In the genomic region with DNA sequence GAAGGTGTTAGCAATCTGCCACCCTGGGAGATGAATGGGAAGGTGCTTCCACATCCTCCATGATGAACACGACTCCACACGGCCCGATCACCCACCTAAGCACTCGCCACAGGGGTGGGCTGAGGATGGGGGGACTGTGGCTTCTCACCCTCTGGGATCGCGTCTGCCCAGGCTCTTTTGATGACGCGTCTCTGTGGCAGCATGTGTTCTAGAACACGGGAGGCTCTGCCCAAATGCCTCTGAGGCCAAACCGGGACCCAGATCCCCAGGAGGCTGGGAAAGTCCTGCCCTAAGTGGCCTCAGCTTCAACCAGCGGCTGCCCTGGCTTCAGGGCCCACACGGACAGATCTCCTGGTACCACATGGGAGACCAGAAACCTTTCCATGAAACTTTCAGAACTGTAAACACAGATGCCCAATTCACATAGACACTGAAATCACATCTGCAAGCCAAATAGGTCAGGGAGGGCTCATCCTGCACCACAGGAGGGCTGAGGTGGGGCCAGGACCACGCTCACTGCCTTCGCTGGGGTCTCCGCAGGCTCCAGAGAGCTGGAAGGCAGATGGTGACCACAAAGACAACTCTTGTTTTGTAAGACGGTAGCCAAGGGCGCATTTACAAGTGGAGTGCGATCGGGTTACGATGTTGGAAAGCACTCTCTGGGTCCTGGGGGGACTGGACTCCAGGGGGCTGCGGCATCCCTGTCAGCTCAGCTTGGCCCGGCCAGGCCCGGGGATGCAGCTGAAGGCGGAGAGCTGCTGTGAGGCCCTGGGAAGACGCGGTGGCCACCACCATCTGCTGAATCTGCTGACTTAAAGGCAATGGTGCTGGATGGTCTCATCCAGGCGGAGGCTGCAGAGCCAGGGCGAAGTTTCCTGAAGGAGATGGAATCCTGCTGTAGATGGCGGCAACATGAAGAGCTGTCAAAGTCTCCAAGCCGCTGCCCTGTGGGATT, we compare ENCODE assay signal across 20 cellular contexts.
"Had no signal": no experiment of that assay in that cellular context is flagged by ENCODE, and none has a peak within 500 bp of the region (broad histone marks: within the 10 kb centered on the region; RNA-seq: fewer than 3 reads in every experiment).

No MANE protein-coding gene starts in this region.

- ATAC-seq: activated CD4-positive, CD25-positive, alpha-beta regulatory T cell treated with anti-CD3 and anti-CD28 coated beads, Interleukin-2, amount 50 U/mL, for 24 hours; activated CD8-positive, alpha-beta T cell treated with anti-CD3 and anti-CD28 coated beads, Interleukin-2, amount 10 ng/mL, durations not matched to agents 7 days and 5 days; activated naive CD8-positive, alpha-beta T cell treated with anti-CD3 and anti-CD28 coated beads, Interleukin-2, amount 50 U/mL, for 24 hours; activated T-cell treated with anti-CD3 and anti-CD28 coated beads, Interleukin-2, amount 50 U/mL, for 4 hours; naive thymus-derived CD8-positive, alpha-beta T cell; pancreas; sciatic nerve; stimulated activated effector memory CD8-positive, alpha-beta T cell treated with anti-CD3 and anti-CD28 coated beads, Interleukin-12 subunit alpha, Interleukin-12 subunit beta, amount 100 ng/mL, for 72 hours had no signal

- H3K4me3 ChIP-seq: dorsolateral prefrontal cortex, pancreas, smooth muscle cell, stomach had no signal

- H3K36me3 ChIP-seq: pancreas, stomach had no signal

- H3K27me3 Mint-ChIP-seq: activated CD4-positive, alpha-beta T cell treated with anti-CD3 and anti-CD28 coated beads, Interleukin-2, amount 10 ng/mL, durations not matched to agents 7 days and 5 days; activated naive CD4-positive, alpha-beta T cell treated with anti-CD3 and anti-CD28 coated beads, Interleukin-2, amount 10 ng/mL, durations not matched to agents 7 days and 5 days had no signal

- H3K4me1 Mint-ChIP-seq: activated CD4-positive, alpha-beta T cell treated with anti-CD3 and anti-CD28 coated beads, Interleukin-2, amount 10 ng/mL, durations not matched to agents 7 days and 5 days; activated naive CD4-positive, alpha-beta T cell treated with anti-CD3 and anti-CD28 coated beads, Interleukin-2, amount 10 ng/mL, durations not matched to agents 7 days and 5 days; activated naive CD8-positive, alpha-beta T cell treated with anti-CD3 and anti-CD28 coated beads, Interleukin-2, amount 50 U/mL, for 24 hours; naive thymus-derived CD8-positive, alpha-beta T cell; stimulated activated effector memory CD8-positive, alpha-beta T cell treated with anti-CD3 and anti-CD28 coated beads, Interleukin-12 subunit alpha, Interleukin-12 subunit beta, amount 100 ng/mL, for 72 hours had no signal

- DNase-seq: activated CD4-positive, alpha-beta T cell treated with anti-CD3 and anti-CD28 coated beads, Interleukin-2, amount 10 ng/mL, durations not matched to agents 7 days and 5 days; activated CD8-positive, alpha-beta memory T cell treated with anti-CD3 and anti-CD28 coated beads, Interleukin-2, amount 50 U/mL, for 4 hours; activated CD8-positive, alpha-beta T cell treated with anti-CD3 and anti-CD28 coated beads, Interleukin-2, amount 10 ng/mL, durations not matched to agents 7 days and 5 days; activated naive CD4-positive, alpha-beta T cell treated with anti-CD3 and anti-CD28 coated beads, Interleukin-2, amount 10 ng/mL, durations not matched to agents 7 days and 5 days; activated naive CD8-positive, alpha-beta T cell treated with anti-CD3 and anti-CD28 coated beads, Interleukin-2, amount 50 U/mL, for 24 hours; activated T-cell treated with anti-CD3 and anti-CD28 coated beads, Interleukin-2, amount 50 U/mL, for 4 hours; anterior cingulate cortex; caudate nucleus; dorsolateral prefrontal cortex; mesendoderm; naive thymus-derived CD8-positive, alpha-beta T cell; stimulated activated CD4-positive, alpha-beta T cell treated with anti-CD3 and anti-CD28 coated beads, Interleukin-4, amount 100 ng/mL, for 24 hours; stomach; trophoblast cell had no signal

- H3K27ac ChIP-seq: dorsolateral prefrontal cortex, pancreas, stomach had no signal

- H3K36me3 Mint-ChIP-seq: activated naive CD4-positive, alpha-beta T cell treated with anti-CD3 and anti-CD28 coated beads, Interleukin-2, amount 10 ng/mL, durations not matched to agents 7 days and 5 days; brain; naive thymus-derived CD8-positive, alpha-beta T cell; stimulated activated effector memory CD8-positive, alpha-beta T cell treated with anti-CD3 and anti-CD28 coated beads, Interleukin-12 subunit alpha, Interleukin-12 subunit beta, amount 100 ng/mL, for 72 hours had no signal

- H3K9me3 ChIP-seq: pancreas, stomach had no signal

- H3K4me3 Mint-ChIP-seq: activated CD4-positive, alpha-beta T cell treated with anti-CD3 and anti-CD28 coated beads, Interleukin-2, amount 10 ng/mL, durations not matched to agents 7 days and 5 days; activated CD8-positive, alpha-beta T cell treated with anti-CD3 and anti-CD28 coated beads, Interleukin-2, amount 10 ng/mL, durations not matched to agents 7 days and 5 days; activated naive CD4-positive, alpha-beta T cell treated with anti-CD3 and anti-CD28 coated beads, Interleukin-2, amount 10 ng/mL, durations not matched to agents 7 days and 5 days; activated naive CD8-positive, alpha-beta T cell treated with anti-CD3 and anti-CD28 coated beads, Interleukin-2, amount 50 U/mL, for 24 hours; activated T-cell treated with anti-CD3 and anti-CD28 coated beads, Interleukin-2, amount 50 U/mL, for 4 hours; brain; stimulated activated effector memory CD8-positive, alpha-beta T cell treated with anti-CD3 and anti-CD28 coated beads, Interleukin-12 subunit alpha, Interleukin-12 subunit beta, amount 100 ng/mL, for 72 hours had no signal

- H3K4me1 ChIP-seq: pancreas, stomach had no signal

- H3K9me3 Mint-ChIP-seq: activated CD4-positive, alpha-beta T cell treated with anti-CD3 and anti-CD28 coated beads, Interleukin-2, amount 10 ng/mL, durations not matched to agents 7 days and 5 days; activated naive CD4-positive, alpha-beta T cell treated with anti-CD3 and anti-CD28 coated beads, Interleukin-2, amount 10 ng/mL, durations not matched to agents 7 days and 5 days; activated naive CD8-positive, alpha-beta T cell treated with anti-CD3 and anti-CD28 coated beads, Interleukin-2, amount 50 U/mL, for 24 hours; activated T-cell treated with anti-CD3 and anti-CD28 coated beads, Interleukin-2, amount 50 U/mL, for 4 hours; stimulated activated effector memory CD8-positive, alpha-beta T cell treated with anti-CD3 and anti-CD28 coated beads, Interleukin-12 subunit alpha, Interleukin-12 subunit beta, amount 100 ng/mL, for 72 hours had no signal

- H3K27ac Mint-ChIP-seq: activated CD4-positive, alpha-beta T cell treated with anti-CD3 and anti-CD28 coated beads, Interleukin-2, amount 10 ng/mL, durations not matched to agents 7 days and 5 days; activated CD8-positive, alpha-beta T cell treated with anti-CD3 and anti-CD28 coated beads, Interleukin-2, amount 10 ng/mL, durations not matched to agents 7 days and 5 days; activated naive CD4-positive, alpha-beta T cell treated with anti-CD3 and anti-CD28 coated beads, Interleukin-2, amount 10 ng/mL, durations not matched to agents 7 days and 5 days; activated naive CD8-positive, alpha-beta T cell treated with anti-CD3 and anti-CD28 coated beads, Interleukin-2, amount 50 U/mL, for 24 hours; naive thymus-derived CD8-positive, alpha-beta T cell; stimulated activated effector memory CD8-positive, alpha-beta T cell treated with anti-CD3 and anti-CD28 coated beads, Interleukin-12 subunit alpha, Interleukin-12 subunit beta, amount 100 ng/mL, for 72 hours had no signal
